1 cellular context compared by ENCODE assay signal in the genomic region with DNA sequence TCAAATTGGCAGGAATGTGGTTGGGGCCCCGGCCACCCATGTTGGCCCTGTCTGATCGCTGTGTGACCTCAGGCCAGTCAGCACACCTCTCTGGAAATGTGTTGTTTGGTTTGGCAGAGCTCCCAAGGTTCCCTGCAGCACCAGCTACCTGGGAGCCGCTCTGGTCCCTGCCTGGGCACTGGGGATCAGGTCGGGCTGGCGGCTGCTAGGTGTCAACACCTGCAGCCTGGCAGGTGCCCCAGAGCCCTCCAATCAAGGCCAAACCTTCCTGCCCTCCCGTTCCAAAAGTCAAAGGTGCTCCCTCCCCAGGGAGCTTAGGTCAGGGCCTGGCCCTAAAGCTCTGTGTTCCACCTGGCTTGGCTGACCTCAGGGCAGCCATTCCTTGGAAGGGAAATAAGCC.
TF ChIP-seq lines count a peak whose summit lies in the region.

No MANE protein-coding gene starts in this region.

TF ChIP-seq in liver, 16 proteins besides CTCF, POLR2A, EP300 and RAD21 (continued from another document):
- TF ChIP-seq FOXA1 (IDR thresholded peaks at IDR 0.05) (peak; percentile 12), TAF1 (conservative IDR thresholded peaks at IDR 0.05) (no peak)
